8 cellular contexts compared by ENCODE assay signal in the genomic region with DNA sequence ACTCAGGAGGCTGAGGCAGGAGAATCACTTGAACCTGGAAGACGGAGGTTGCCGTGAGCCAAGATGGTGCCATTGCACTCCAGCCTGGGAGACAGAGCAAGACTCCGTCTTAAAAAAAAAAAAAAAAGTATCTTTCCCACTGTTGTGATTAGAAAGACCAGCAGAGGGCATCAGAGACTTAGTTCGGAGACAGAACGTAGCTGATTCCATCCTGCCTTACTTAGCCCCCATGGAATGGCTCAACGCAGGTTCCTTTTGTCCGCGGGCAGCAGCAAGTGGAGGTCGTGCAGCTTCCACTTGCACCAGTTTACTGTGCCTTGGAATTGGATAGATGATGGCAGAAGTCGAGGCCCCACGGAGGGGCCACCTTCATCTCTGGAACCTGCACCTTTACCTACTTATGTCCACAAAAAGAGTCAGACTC. TPM values are rescaled to one million over a fixed set of nuclear protein-coding genes. Genes with fewer than 3 reads are reported as not detected.
A peak's percentile ranks its signal among the peaks of the same experiment; 100 is the strongest.
DNase-seq lines count a peak whose midpoint lies in the region; ATAC-seq and TF ChIP-seq lines count a peak whose summit lies in the region.

No MANE protein-coding gene starts in this region.

- H3K4me2 ChIP-seq in osteoblast (ENCODE audit: insufficient read depth, low read length), result peak overlapping the region; percentile 79

- TF ChIP-seq CTCF in gastroesophageal sphincter (IDR thresholded peaks at IDR 0.05) (peak in 3 of 4 experiments; percentile 57 to 73 (median 70)), osteoblast (IDR thresholded peaks at IDR 0.05; ENCODE audit: extremely low read depth, low read depth, low read length) (peak; percentile 57)

- H3K27ac ChIP-seq in gastroesophageal sphincter (peak overlapping the region in 2 of 4 donors; percentile 31 to 48), osteoblast (ENCODE audit: low read depth, low read length) (no peak overlapping the region)

- peaks cover 13% of the 10 kb centered on the region for H3K79me2 ChIP-seq in osteoblast (ENCODE audit: insufficient read depth, low read length)

- ATAC-seq in gastroesophageal sphincter (peak; percentile 75), HG03039 (IDR thresholded peaks at IDR 0.05; ENCODE audit: unreplicated experiment) (no peak), GM21576 (IDR thresholded peaks at IDR 0.05; ENCODE audit: unreplicated experiment) (no peak)

- peak; percentile 80 for DNase-seq in Caki2 (ENCODE audit: low read depth)
- DNase-seq in HS-5 (ENCODE audit: low read depth), result peak; percentile 69
- DNase-seq in NCI-H748 (lab: John Stamatoyannopoulos, UW; ENCODE audit: unreplicated experiment), result peak; percentile 82
- DNase-seq in activated T-cell treated with anti-CD3 and anti-CD28 coated beads, Interleukin-2, amount 50 U/mL, for 1 hour, result peak; percentile 46
- DNase-seq in osteoblast (ENCODE audit: insufficient read length, low spot score, missing footprints), result peak; percentile 79

- no peak for TF ChIP-seq POLR2A in gastroesophageal sphincter (IDR thresholded peaks at IDR 0.05)

- peak overlapping the region; percentile 58 for H2AFZ ChIP-seq in osteoblast (ENCODE audit: low read length)

- peaks cover 0 to 19% of the 10 kb centered on the region in 2 donors for H3K36me3 ChIP-seq in gastroesophageal sphincter
- peaks cover 6% of the 10 kb centered on the region for H3K36me3 ChIP-seq in osteoblast (ENCODE audit: insufficient read depth, low read length)

- H3K4me3 ChIP-seq in gastroesophageal sphincter (peak overlapping the region in 1 of 2 donors; percentile 14), osteoblast (ENCODE audit: insufficient read depth, low read length) (peak overlapping the region; percentile 46)

- peaks cover 3% of the 10 kb centered on the region for H4K20me1 ChIP-seq in osteoblast (ENCODE audit: insufficient read depth, low read length)

- H3K4me1 ChIP-seq in gastroesophageal sphincter (peaks cover 0 to 13% (median 0%) of the 10 kb centered on the region in 3 donors), osteoblast (ENCODE audit: insufficient read depth, low read length) (peaks cover 5% of the 10 kb centered on the region)

- H3K27me3 ChIP-seq in gastroesophageal sphincter (no peaks in the 10 kb centered on the region), osteoblast (ENCODE audit: insufficient read depth, low read length) (no peaks in the 10 kb centered on the region)

- H3K9me3 ChIP-seq in gastroesophageal sphincter (no peaks in the 10 kb centered on the region), osteoblast (ENCODE audit: low read depth, low read length) (no peaks in the 10 kb centered on the region)

- in situ Hi-C loops in Caki2 (cut with HindIII; ENCODE audit: low pct_unique_long_range_greater_than_20kb, low sequenced_read_pairs), result no loop called here

- 1 to 13% methylated on average over 3 to 11 of the region's 11 CpGs for WGBS in gastroesophageal sphincter (ENCODE audit: low coverage in 1 of 2), 2 donors

- no peak for TF ChIP-seq EP300 in gastroesophageal sphincter (IDR thresholded peaks at IDR 0.05)

RNA-seq across cellular contexts. Expression of gene TIMM29, which starts 8.1 kb away (rescaled TPM):
- total RNA-seq in Caki2 (2014; rRNA removed; shearing (Covaris generic); ENCODE audit: low replicate concordance), result 60.3 and 60.8 TPM in 2 replicates
- total RNA-seq in gastroesophageal sphincter (10 to 100 TPM; 37.6 to 51.1 (median 40.9) TPM), osteoblast (31.8 and 34.8 TPM in 2 replicates)

RNA-seq across cellular contexts. Expression of gene YIPF2, which starts 8.2 kb away (rescaled TPM):
- 102 and 129 TPM in 2 replicates for total RNA-seq in Caki2 (2014; rRNA removed; shearing (Covaris generic); ENCODE audit: low replicate concordance)
- total RNA-seq in gastroesophageal sphincter (10 to 100 TPM; 25.5 to 47.8 (median 28.1) TPM), osteoblast (114 and 126 TPM in 2 replicates)

RNA-seq across cellular contexts. Expression of gene SMARCA4, which starts 24.2 kb away (rescaled TPM):
- total RNA-seq in Caki2 (2014; rRNA removed; shearing (Covaris generic); ENCODE audit: low replicate concordance), result 76.1 and 109 TPM in 2 replicates
- total RNA-seq in gastroesophageal sphincter, result 10 to 100 TPM; 37.8 to 77.9 (median 51.1) TPM
- total RNA-seq in osteoblast, result 52.2 and 52.8 TPM in 2 replicates
